Comparison of ENCODE assay signal across 27 cellular contexts in genomic region chr18:59044855-59045254, GRCh38.
"Had no signal": no experiment of that assay in that cellular context is flagged by ENCODE, and none has a peak within 500 bp of the region (broad histone marks: within the 10 kb centered on the region; RNA-seq: fewer than 3 reads in every experiment).

No MANE protein-coding gene starts in this region.

- H3K27me3 ChIP-seq: adrenal gland, body of pancreas, breast epithelium, SJSA1 had no signal

- H3K27ac ChIP-seq: body of pancreas, breast epithelium, KMS-11, SJSA1 had no signal

- H3K4me1 ChIP-seq: breast epithelium had no signal

- H3K4me3 ChIP-seq: adrenal gland, body of pancreas, breast epithelium, SJSA1 had no signal

- DNase-seq: activated CD4-positive, alpha-beta T cell treated with anti-CD3 and anti-CD28 coated beads, Interleukin-2, amount 10 ng/mL, durations not matched to agents 24 days and 14 days; activated CD4-positive, alpha-beta T cell treated with anti-CD3 and anti-CD28 coated beads, Interleukin-2, amount 50 U/mL, for 4 hours; activated CD8-positive, alpha-beta T cell treated with anti-CD3 and anti-CD28 coated beads, Interleukin-2, amount 10 ng/mL, durations not matched to agents 7 days and 5 days; activated gamma-delta T cell treated with Interleukin-2 at 50 U/mL for 16 hours; activated naive CD4-positive, alpha-beta T cell treated with anti-CD3 and anti-CD28 coated beads for 36 hours; activated T-cell treated with anti-CD3 and anti-CD28 coated beads, Interleukin-2, amount 50 U/mL, for 24 hours; body of pancreas; caudate nucleus; MM.1S; MV-4-11; NCI-H1092; NCI-H1436 treated with DMSO at 0.1 percent for 48 hours; NCI-H187; NCI-H2029 treated with DMSO at 0.1 percent for 48 hours; NCI-H2107; NCI-H2171; NCI-H510A treated with DMSO at 0.1 percent for 48 hours; NCI-H526 treated with DMSO at 0.1 percent for 48 hours; NCI-H82; SHP77 treated with DMSO at 0.1 percent for 48 hours; SK-N-SH had no signal

- H3K36me3 ChIP-seq: adrenal gland, breast epithelium, SJSA1 had no signal

- H3K9me3 ChIP-seq: adrenal gland, body of pancreas, breast epithelium, SJSA1, SK-N-SH had no signal

- ATAC-seq: activated CD8-positive, alpha-beta T cell treated with anti-CD3 and anti-CD28 coated beads, Interleukin-2, amount 10 ng/mL, durations not matched to agents 7 days and 5 days; activated naive CD4-positive, alpha-beta T cell treated with anti-CD3 and anti-CD28 coated beads, Interleukin-2, amount 50 U/mL, for 72 hours; body of pancreas; Panc1 had no signal
